15 cellular contexts compared by ENCODE assay signal in genomic region chr13:64239372-64239771, GRCh38.
DNase-seq lines count a peak whose midpoint lies in the region; ATAC-seq and TF ChIP-seq lines count a peak whose summit lies in the region.
"Had no signal": no experiment of that assay in that cellular context is flagged by ENCODE, and none has a peak within 500 bp of the region (broad histone marks: within the 10 kb centered on the region; RNA-seq: fewer than 3 reads in every experiment).

No MANE protein-coding gene starts in this region.

- H3K4me1 ChIP-seq in adipocyte (ENCODE audit: control insufficient read depth, insufficient read depth, low read length), result no peaks in the 10 kb centered on the region
- H3K4me1 ChIP-seq: suprapubic skin had no signal

- no peak overlapping the region for H3K9ac ChIP-seq in adipocyte (ENCODE audit: low read length)

- H3K36me3 ChIP-seq in adipocyte (ENCODE audit: control insufficient read depth, insufficient read depth, low read length, severe bottlenecking), result no peaks in the 10 kb centered on the region
- H3K36me3 ChIP-seq: suprapubic skin had no signal

- H3K4me3 ChIP-seq in adipocyte (ENCODE audit: low read length), result no peak overlapping the region
- H3K4me3 ChIP-seq: suprapubic skin had no signal

- no peaks in the 10 kb centered on the region; the same call in 1 of the 2 replicates for H3K27me3 Mint-ChIP-seq in HFFc6 (ENCODE audit: insufficient read depth)

- no peaks in the 10 kb centered on the region for H3K27me3 ChIP-seq in adipocyte (replicated peaks; ENCODE audit: control insufficient read depth, insufficient read depth, low read length)
- H3K27me3 ChIP-seq: suprapubic skin had no signal

- DNase-seq in A172 (ENCODE audit: low spot score) (peak; percentile 31), HFFc6 (peak; percentile 68), adipocyte (ENCODE audit: low read depth) (peak; percentile 47), foreskin melanocyte (peak; percentile 16), Right ventricle myocardium inferior (ENCODE audit: missing footprints) (no peak), SK-N-DZ (ENCODE audit: low spot score) (no peak), substantia nigra (lab: John Stamatoyannopoulos, UW) (no peak)
- DNase-seq: 8988T; activated naive CD4-positive, alpha-beta T cell treated with anti-CD3 and anti-CD28 coated beads, Interleukin-2, amount 50 U/mL, for 16 hours; NCI-H2081 treated with DMSO at 0.1 percent for 48 hours; occipital lobe had no signal

- H3K4me3 Mint-ChIP-seq in HFFc6, result peak overlapping the region; percentile 37
- H3K4me3 Mint-ChIP-seq: WTC11 had no signal

- H3K9me3 ChIP-seq in adipocyte (ENCODE audit: control insufficient read depth, low read length), result no peaks in the 10 kb centered on the region
- H3K9me3 ChIP-seq: suprapubic skin had no signal

- H3K27ac Mint-ChIP-seq in HFFc6, result peak overlapping the region; percentile 12; the same call in 1 of the 2 replicates
- H3K27ac Mint-ChIP-seq: WTC11 had no signal

- ATAC-seq in Right ventricle myocardium inferior (no peak), GM18520 (IDR thresholded peaks at IDR 0.05; ENCODE audit: unreplicated experiment) (no peak)
- ATAC-seq: esophagus mucosa, WTC11 had no signal

- intact Hi-C loops in Right ventricle myocardium inferior (cut with DNase I), result no loop called here

- no peak for TF ChIP-seq CTCF in HFFc6 (IDR thresholded peaks at IDR 0.05)

- H3K9me3 Mint-ChIP-seq in HFFc6, result no peaks in the 10 kb centered on the region
- H3K9me3 Mint-ChIP-seq: WTC11 had no signal

- H3K4me1 Mint-ChIP-seq in HFFc6 (ENCODE audit: low read depth), result peaks cover 34% of the 10 kb centered on the region
- H3K4me1 Mint-ChIP-seq: WTC11 had no signal

- H3K27ac ChIP-seq in substantia nigra (ENCODE audit: low read depth, low read length, poor library complexity, severe bottlenecking), result no peak overlapping the region
- H3K27ac ChIP-seq: suprapubic skin had no signal

- no peaks in the 10 kb centered on the region for H3K36me3 Mint-ChIP-seq in HFFc6 (ENCODE audit: low read depth)
- H3K36me3 Mint-ChIP-seq: WTC11 had no signal

Comparison
In these comparisons a context has a peak if more than half of its experiments do, and no peak if none do; other contexts are left out.
1. DNase-seq: peak in A172 (single experiment), HFFc6 (single experiment), adipocyte (single experiment) and foreskin melanocyte (single experiment); none in Right ventricle myocardium inferior (single experiment), SK-N-DZ (single experiment) and substantia nigra (0 of 49).